Comparison of ENCODE assay signal across 10 cellular contexts in genomic region chr2:72864500-72864899, GRCh38. TPM values are rescaled to one million over a fixed set of nuclear protein-coding genes. Genes with fewer than 3 reads are reported as not detected.
A peak's percentile ranks its signal among the peaks of the same experiment; 100 is the strongest.
DNase-seq lines count a peak whose midpoint lies in the region; ATAC-seq and TF ChIP-seq lines count a peak whose summit lies in the region.
"Had no signal": no experiment of that assay in that cellular context is flagged by ENCODE, and none has a peak within 500 bp of the region (broad histone marks: within the 10 kb centered on the region; RNA-seq: fewer than 3 reads in every experiment).

No MANE protein-coding gene starts in this region.

- no peak overlapping the region for H2AFZ ChIP-seq in OCI-LY7 (ENCODE audit: low read length)

- CTCF ChIA-PET in OCI-LY7 (lab: Charles Lee; ENCODE audit: unreplicated experiment): no interaction called here

- H3K79me2 ChIP-seq in OCI-LY7 (ENCODE audit: insufficient read depth, low read depth, low read length): no peaks in the 10 kb centered on the region

- POLR2A ChIA-PET in OCI-LY7 (lab: Charles Lee): no interaction called here

- no peak overlapping the region for H3K27ac ChIP-seq in OCI-LY7 (ENCODE audit: low read depth, low read length, poor library complexity, severe bottlenecking)
- H3K27ac ChIP-seq: SJCRH30 had no signal

- intact Hi-C loops in OCI-LY7 (cut with micrococcal nuclease; ENCODE audit: unreplicated experiment): no loop called here

- no peaks in the 10 kb centered on the region for H3K4me1 ChIP-seq in OCI-LY7 (ENCODE audit: insufficient read depth, low read length, poor library complexity, severe bottlenecking)
- H3K4me1 ChIP-seq: SJCRH30 had no signal

- H3K36me3 ChIP-seq in OCI-LY7 (ENCODE audit: insufficient read depth, low read length): no peaks in the 10 kb centered on the region
- H3K36me3 ChIP-seq: SJCRH30 had no signal

- ATAC-seq in GM21390 (IDR thresholded peaks at IDR 0.05; ENCODE audit: unreplicated experiment): peak; percentile 70
- ATAC-seq in GM19467 (IDR thresholded peaks at IDR 0.05; ENCODE audit: unreplicated experiment): no peak
- no peak for ATAC-seq in omental fat pad (ENCODE audit: low FRiP score)

- no peaks in the 10 kb centered on the region for H3K9me3 ChIP-seq in OCI-LY7 (ENCODE audit: low read length)
- H3K9me3 ChIP-seq: SJCRH30 had no signal

- H4K20me1 ChIP-seq in OCI-LY7 (ENCODE audit: insufficient read depth, low read length): no peaks in the 10 kb centered on the region

- peak; percentile 44 for DNase-seq in GM10266 (ENCODE audit: extremely low spot score)
- peak; percentile 88 for DNase-seq in HPDE6-E6E7 (ENCODE audit: extremely low spot score)
- DNase-seq in fibroblast of pulmonary artery (ENCODE audit: low read depth): peak; percentile 60
- no peak for DNase-seq in OCI-LY7 (ENCODE audit: low spot score)
- DNase-seq in SKM-1 treated with dmso at 0.1 percent for 144 hours (lab: John Stamatoyannopoulos, UW; ENCODE audit: unreplicated experiment): no peak
- DNase-seq in omental fat pad (ENCODE audit: low spot score): no peak
- DNase-seq: Karpas-422, SJCRH30 had no signal

- H3K4me2 ChIP-seq in OCI-LY7 (ENCODE audit: low read length): no peak overlapping the region

- 0 out of 2 replicates have a peak, but pooled peaks cover 2% of the 10 kb centered on the region for H3K9me2 ChIP-seq in OCI-LY7 (ENCODE audit: insufficient read depth, low read length)

- H3K4me3 ChIP-seq in fibroblast of pulmonary artery (replicated peaks; ENCODE audit: low read depth, low read length) (no peak overlapping the region), OCI-LY7 (ENCODE audit: low read depth, low read length, poor library complexity, severe bottlenecking) (no peak overlapping the region)
- H3K4me3 ChIP-seq: SJCRH30 had no signal

- no TSS peak for BruUV-seq in OCI-LY7 (replicated peaks; lab: Mats Ljungman, UMichigan)

- TF ChIP-seq CTCF in GM10266 (IDR thresholded peaks at IDR 0.05; ENCODE audit: control insufficient read depth, insufficient read depth, low read depth, missing control alignments) (no peak), fibroblast of pulmonary artery (IDR thresholded peaks at IDR 0.05; ENCODE audit: low read length, missing control alignments) (no peak), OCI-LY7 (conservative IDR thresholded peaks at IDR 0.05; ENCODE audit: low read length) (no peak), omental fat pad (IDR thresholded peaks at IDR 0.05) (no peak)

RNA-seq across cellular contexts. Expression of gene SPR, which starts 22.7 kb away (rescaled TPM):
- total RNA-seq in OCI-LY7 (2014; rRNA removed; shearing (Covaris generic)): not detected in 2 replicates
- total RNA-seq in OCI-LY7 (2022) (not detected in 2 replicates), omental fat pad (10 to 100 TPM; 24.3 to 54.3 (median 42.8) TPM)

RNA-seq across cellular contexts. Expression of gene EXOC6B, which starts 38.7 kb away (rescaled TPM):
- not detected in 2 replicates for total RNA-seq in OCI-LY7 (2014; rRNA removed; shearing (Covaris generic))
- total RNA-seq in OCI-LY7 (2022) (3.9 and 5.1 TPM in 2 replicates), omental fat pad (10 to 100 TPM; 25.6 to 38.3 (median 30.1) TPM)

RNA-seq across cellular contexts. Expression of gene EMX1, which starts 52.8 kb away (rescaled TPM):
- total RNA-seq in OCI-LY7 (2014; rRNA removed; shearing (Covaris generic)): not detected in 2 replicates
- total RNA-seq in OCI-LY7 (2022) (not detected in 2 replicates), omental fat pad (1 to 10 TPM in 1 of 4 donors, under 1 TPM in 1, not detected in 2; 0.38 to 4.0 TPM)
- total RNA-seq: SJCRH30 had no signal

Comparison
In these comparisons a context has a peak if more than half of its experiments do, and no peak if none do; other contexts are left out.
1. DNase-seq: peak in GM10266 (single experiment), HPDE6-E6E7 (single experiment) and fibroblast of pulmonary artery (single experiment); none in OCI-LY7 (single experiment), SKM-1 treated with dmso at 0.1 percent for 144 hours (single experiment) and omental fat pad (single experiment).
2. RNA of gene SPR, which starts 22.7 kb away (total RNA-seq): 24.3 to 54.3 TPM in omental fat pad; not detected in OCI-LY7; every median in the first group is over 10 times any median in the second.
3. RNA of gene EXOC6B, which starts 38.7 kb away (total RNA-seq): 25.6 to 38.3 TPM in omental fat pad; 3.9 to 5.1 TPM in OCI-LY7; every median in the first group is over 4 times any median in the second.